Comparison of ENCODE assay signal across 9 cellular contexts in the genomic region with DNA sequence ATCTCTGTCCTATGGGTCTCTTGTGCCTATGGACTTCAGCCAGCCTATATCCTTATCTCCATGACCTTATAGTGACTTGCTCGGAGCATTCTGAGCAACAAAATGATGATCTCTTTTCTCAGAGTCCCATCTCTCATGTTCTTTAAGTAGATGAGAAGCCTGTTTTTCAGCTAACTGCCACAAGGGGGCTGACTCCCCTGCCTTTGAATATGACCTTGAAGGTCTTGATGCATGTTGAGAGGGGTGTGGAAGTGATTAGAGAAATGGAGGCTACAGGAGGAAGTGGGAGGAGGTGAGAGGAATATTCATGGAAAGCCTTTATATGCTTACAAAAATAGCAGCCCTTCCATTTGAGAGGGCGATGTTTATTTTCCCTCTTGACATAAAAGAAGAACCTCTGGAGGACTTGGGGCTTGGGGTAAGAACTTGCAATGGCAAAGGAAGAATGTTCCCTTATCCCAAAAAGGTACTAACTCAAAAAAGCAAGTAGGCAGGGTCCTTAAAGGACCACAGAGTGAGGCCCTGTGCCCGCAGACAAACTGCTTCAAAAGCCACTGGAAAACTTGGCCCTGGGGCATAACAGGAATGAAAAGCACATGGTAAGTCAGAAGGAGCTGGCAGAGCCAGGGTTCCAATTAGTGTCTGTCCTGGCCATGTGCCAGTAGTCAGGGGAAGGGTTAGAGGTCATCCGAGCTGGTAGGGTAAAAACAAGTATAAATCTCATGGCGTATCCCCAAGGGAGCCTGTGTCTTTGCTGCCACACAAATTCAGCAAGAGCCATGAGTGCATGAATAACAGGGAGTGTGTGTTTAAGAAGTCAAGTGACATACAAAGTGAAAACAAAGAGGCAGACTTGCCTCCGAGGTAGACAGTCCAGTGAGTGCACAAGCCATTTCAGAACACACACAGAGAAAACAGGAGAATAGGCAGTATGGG. TPM values are rescaled to one million over a fixed set of nuclear protein-coding genes. Genes with fewer than 3 reads are reported as not detected.
DNase-seq lines count a peak whose midpoint lies in the region; ATAC-seq and TF ChIP-seq lines count a peak whose summit lies in the region.
"Had no signal": no experiment of that assay in that cellular context is flagged by ENCODE, and none has a peak within 500 bp of the region (broad histone marks: within the 10 kb centered on the region; RNA-seq: fewer than 3 reads in every experiment).

No MANE protein-coding gene starts in this region.

- CTCF ChIA-PET in PC-3 (lab: Charles Lee): no interaction called here

- no peak overlapping the region for H4K8ac ChIP-seq in mesendoderm (ENCODE audit: low read depth, low read length)

- H2BK5ac ChIP-seq in mesendoderm (ENCODE audit: low read length): no peak overlapping the region

- H2BK120ac ChIP-seq in mesendoderm (ENCODE audit: low read depth, low read length): no peak overlapping the region

- TF ChIP-seq CTCF in GM13976 (IDR thresholded peaks at IDR 0.05; ENCODE audit: borderline replicate concordance, control extremely low read depth, extremely low read depth, insufficient read depth, missing control alignments) (peak; percentile 7), PC-3 (conservative IDR thresholded peaks at IDR 0.05; ENCODE audit: low read depth, low read length) (peak; percentile 38; the same call in 1 of the 2 replicates), ascending aorta (IDR thresholded peaks at IDR 0.05) (peak; percentile 30 to 55 (median 36)), gastroesophageal sphincter (IDR thresholded peaks at IDR 0.05) (peak in 1 of 4 experiments; percentile 40)

- H3K36me3 ChIP-seq in PC-3 (ENCODE audit: low read depth, low read length) (peaks cover 13% of the 10 kb centered on the region; the same call in 1 of the 2 replicates), ascending aorta (no peaks in the 10 kb centered on the region), mesendoderm (ENCODE audit: control insufficient read depth, insufficient read depth, low read length) (no peaks in the 10 kb centered on the region), gastroesophageal sphincter (no peaks in the 10 kb centered on the region)

- H3K79me2 ChIP-seq in PC-3 (ENCODE audit: low read length): no peaks in the 10 kb centered on the region
- no peaks in the 10 kb centered on the region for H3K79me2 ChIP-seq in mesendoderm (ENCODE audit: control insufficient read depth, insufficient read depth, low read length)

- no peaks in the 10 kb centered on the region for H3F3A ChIP-seq in PC-3 (ENCODE audit: low read length, unreplicated experiment)

- POLR2A ChIA-PET in PC-3 (lab: Charles Lee; ENCODE audit: unreplicated experiment): no interaction called here

- no peaks in the 10 kb centered on the region for H3K9me2 ChIP-seq in PC-3 (replicated peaks; ENCODE audit: low read length)

- no CpG with 5 or more reads among the region's 6 CpGs for WGBS in mesendoderm (ENCODE audit: extremely low coverage, insufficient coverage, low lambda C conversion rate)
- WGBS in gastroesophageal sphincter (ENCODE audit: low coverage in 1 of 2), 2 donors: 76 to 85% methylated on average over 2 to 6 of the region's 6 CpGs

- no peak overlapping the region for H3K56ac ChIP-seq in mesendoderm (ENCODE audit: low read length)

- H3K4me3 ChIP-seq in PC-3 (ENCODE audit: low read length): no peak overlapping the region
- no peak overlapping the region for H3K4me3 ChIP-seq in ascending aorta
- no peak overlapping the region for H3K4me3 ChIP-seq in mesendoderm (ENCODE audit: low read length)
- H3K4me3 ChIP-seq in gastroesophageal sphincter: no peak overlapping the region

- H2AK5ac ChIP-seq in mesendoderm (ENCODE audit: low read length): no peak overlapping the region

- H3K4me2 ChIP-seq in PC-3 (ENCODE audit: low read length) (no peak overlapping the region), mesendoderm (ENCODE audit: low read length) (no peak overlapping the region)

- H3K18ac ChIP-seq in mesendoderm (ENCODE audit: low read length): no peak overlapping the region

- H3K4me1 ChIP-seq in PC-3 (ENCODE audit: insufficient read depth, low read length) (no peaks in the 10 kb centered on the region), ascending aorta (no peaks in the 10 kb centered on the region), mesendoderm (ENCODE audit: control insufficient read depth, low read depth, low read length) (no peaks in the 10 kb centered on the region), gastroesophageal sphincter (no peaks in the 10 kb centered on the region)

- H4K5ac ChIP-seq in mesendoderm (ENCODE audit: low read length): no peak overlapping the region

- TF ChIP-seq POLR2A in gastroesophageal sphincter (IDR thresholded peaks at IDR 0.05): no peak

- H3K9me3 ChIP-seq in PC-3 (ENCODE audit: low read length) (peaks cover 18% of the 10 kb centered on the region), ascending aorta (no peaks in the 10 kb centered on the region), gastroesophageal sphincter (no peaks in the 10 kb centered on the region)

- no peak for TF ChIP-seq EP300 in gastroesophageal sphincter (IDR thresholded peaks at IDR 0.05)

- no peak overlapping the region for H3K27ac ChIP-seq in PC-3 (ENCODE audit: low read length)
- H3K27ac ChIP-seq in ascending aorta: no peak overlapping the region
- no peak overlapping the region for H3K27ac ChIP-seq in mesendoderm (ENCODE audit: low read depth, low read length)
- H3K27ac ChIP-seq in gastroesophageal sphincter: no peak overlapping the region

- no peak overlapping the region for H3K4ac ChIP-seq in mesendoderm (ENCODE audit: low read depth, low read length)

- H4K20me1 ChIP-seq in PC-3 (ENCODE audit: low read length): no peaks in the 10 kb centered on the region

- ATAC-seq in PC-3 (no peak), gastroesophageal sphincter (no peak)

- no peak overlapping the region for H3K23ac ChIP-seq in mesendoderm (ENCODE audit: low read length)

- no TSS peak for BruUV-seq in PC-3 (replicated peaks; lab: Mats Ljungman, UMichigan)

- no peak overlapping the region for H3K9ac ChIP-seq in PC-3 (ENCODE audit: low read length)
- H3K9ac ChIP-seq in mesendoderm (ENCODE audit: low read length): no peak overlapping the region

- intact Hi-C loops in PC-3 (cut with micrococcal nuclease) (no loop called here), ascending aorta (cut with DNase I) (no loop called here)

- no peaks in the 10 kb centered on the region for H3K79me1 ChIP-seq in mesendoderm (ENCODE audit: low read length)

- no peak overlapping the region for H2BK15ac ChIP-seq in mesendoderm (replicated peaks; ENCODE audit: low read depth)

- in situ Hi-C loops in GM13976 (cut with MboI; ENCODE audit: low sequenced_read_pairs, unreplicated experiment): no loop called here

- H3K27me3 ChIP-seq in PC-3 (ENCODE audit: low read length): no peaks in the 10 kb centered on the region
- H3K27me3 ChIP-seq in ascending aorta: no peaks in the 10 kb centered on the region
- H3K27me3 ChIP-seq in mesendoderm (ENCODE audit: insufficient read depth, low read length, poor library complexity): no peaks in the 10 kb centered on the region
- no peaks in the 10 kb centered on the region for H3K27me3 ChIP-seq in gastroesophageal sphincter

- DNase-seq in GM13976 (ENCODE audit: low spot score) (peak; percentile 18), PC-3 (no peak), ascending aorta (ENCODE audit: low spot score in 2 of 2) (no peak), mesendoderm (peak; percentile 52), inferior parietal cortex (ENCODE audit: extremely low spot score) (no peak), NOMO-1 treated with DMSO at 0.1 percent for 48 hours (lab: John Stamatoyannopoulos, UW; ENCODE audit: unreplicated experiment) (no peak), NCI-H2029 treated with DMSO at 0.1 percent for 48 hours (lab: John Stamatoyannopoulos, UW) (no peak)

- H2AFZ ChIP-seq in PC-3 (ENCODE audit: low read length): no peak overlapping the region

RNA-seq across cellular contexts. Expression of a gene that starts 39.1 kb away (rescaled TPM):
- total RNA-seq in PC-3 (2014; rRNA removed) (5.4 and 6.3 TPM in 2 replicates), ascending aorta (20.8 TPM), gastroesophageal sphincter (1 to 10 TPM; 1.7 to 4.2 (median 3.3) TPM)
- 0.29 TPM for polyA plus RNA-seq in mesendoderm (2013, experiment 1 of 2)
- polyA plus RNA-seq in mesendoderm (2013, experiment 2 of 2): 0.34 TPM
- total RNA-seq: pulmonary artery endothelial cell had no signal

Comparison
In these comparisons a context has a peak if more than half of its experiments do, and no peak if none do; other contexts are left out.
1. DNase-seq: peak in GM13976 (single experiment) and mesendoderm (single experiment); none in PC-3 (single experiment), ascending aorta (0 of 2), inferior parietal cortex (single experiment), NOMO-1 treated with DMSO at 0.1 percent for 48 hours (single experiment) and NCI-H2029 treated with DMSO at 0.1 percent for 48 hours (single experiment).